Comparison of ENCODE assay signal across 1 cellular context in genomic region chr1:235006816-235007215, GRCh38.
TF ChIP-seq lines count a peak whose summit lies in the region.

No MANE protein-coding gene starts in this region.

TF ChIP-seq in IMR-90, 13 proteins besides CTCF, POLR2A, EP300 and RAD21:
- TF ChIP-seq MAZ (IDR thresholded peaks at IDR 0.05; ENCODE audit: borderline replicate concordance, low read depth, low read length) = no peak
